ENCODE assay signal across 9 cellular contexts in genomic region chr5:81045389-81045807, GRCh38.
"Had no signal": no experiment of that assay in that cellular context is flagged by ENCODE, and none has a peak within 500 bp of the region (broad histone marks: within the 10 kb centered on the region; RNA-seq: fewer than 3 reads in every experiment).

No MANE protein-coding gene starts in this region.

- DNase-seq: activated effector memory CD4-positive, alpha-beta T cell treated with anti-CD3 and anti-CD28 coated beads, Interleukin-2, amount 50 U/mL, for 16 hours; activated naive CD8-positive, alpha-beta T cell treated with anti-CD3 and anti-CD28 coated beads, Interleukin-2, amount 10 ng/mL, durations not matched to agents 7 days and 5 days; cortex of kidney; effector memory CD8-positive, alpha-beta T cell; stimulated activated CD4-positive, alpha-beta T cell treated with anti-CD3 and anti-CD28 coated beads, Interleukin-2, amount 100 ng/mL, for 48 hours; stimulated activated naive CD4-positive, alpha-beta T cell treated with Interleukin-2 at 50 U/mL for 16 hours; T-helper 2 cell had no signal

- H3K27me3 Mint-ChIP-seq: activated naive CD8-positive, alpha-beta T cell treated with anti-CD3 and anti-CD28 coated beads, Interleukin-2, amount 10 ng/mL, durations not matched to agents 7 days and 5 days; effector memory CD8-positive, alpha-beta T cell had no signal

- H3K4me3 ChIP-seq: cardiac muscle cell had no signal

- H3K27me3 ChIP-seq: cardiac muscle cell had no signal

- H3K27ac ChIP-seq: cardiac muscle cell had no signal

- ATAC-seq: activated CD4-positive, CD25-positive, alpha-beta regulatory T cell treated with anti-CD3 and anti-CD28 coated beads, Interleukin-2, amount 50 U/mL, for 24 hours; effector memory CD8-positive, alpha-beta T cell had no signal

- H3K27ac Mint-ChIP-seq: activated naive CD8-positive, alpha-beta T cell treated with anti-CD3 and anti-CD28 coated beads, Interleukin-2, amount 10 ng/mL, durations not matched to agents 7 days and 5 days had no signal

- H3K9me3 Mint-ChIP-seq: effector memory CD8-positive, alpha-beta T cell had no signal

- H3K4me3 Mint-ChIP-seq: activated naive CD8-positive, alpha-beta T cell treated with anti-CD3 and anti-CD28 coated beads, Interleukin-2, amount 10 ng/mL, durations not matched to agents 7 days and 5 days; effector memory CD8-positive, alpha-beta T cell had no signal

- H3K36me3 ChIP-seq: cardiac muscle cell had no signal
